ENCODE assay signal across 19 cellular contexts in the genomic region with DNA sequence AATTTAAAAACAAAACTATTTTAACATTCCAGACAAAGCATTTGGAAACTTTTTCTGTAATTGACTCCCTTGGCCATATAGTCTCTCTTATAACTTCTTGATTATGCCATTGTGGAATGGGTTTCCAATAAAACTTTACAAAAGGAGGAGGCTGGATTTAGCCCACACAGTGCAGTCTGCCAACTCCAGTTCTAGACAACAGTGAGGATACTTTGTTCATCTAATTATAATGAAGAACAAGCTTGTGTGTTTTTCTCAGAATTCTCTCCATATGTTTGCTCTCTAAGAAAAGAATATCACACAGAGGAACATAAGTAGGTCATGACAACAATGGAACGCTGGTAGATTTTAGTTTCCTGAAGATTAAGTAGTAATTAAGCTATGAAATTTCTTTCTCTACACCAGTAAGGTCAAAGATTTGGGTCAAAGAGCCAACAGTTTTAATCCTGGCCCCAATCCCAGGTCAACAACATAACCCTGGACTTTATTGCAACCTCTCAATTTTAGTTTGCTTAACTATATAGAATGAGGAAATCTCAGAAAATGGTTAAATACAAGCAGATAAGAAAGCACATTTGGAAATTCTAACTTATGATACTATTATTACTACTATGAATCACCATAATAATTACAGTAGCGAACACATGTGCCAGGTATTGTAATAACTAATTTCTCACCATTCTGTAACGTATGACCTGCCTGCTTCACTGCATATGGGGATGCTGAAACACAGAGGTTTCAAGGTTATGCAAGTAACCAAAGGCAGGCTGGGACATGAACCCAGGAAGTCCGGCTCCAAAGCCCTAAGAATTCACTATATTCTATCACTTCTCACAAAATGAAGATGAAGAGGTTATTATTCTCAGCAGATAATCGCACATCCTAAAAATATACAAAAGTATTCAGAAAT.
DNase-seq lines count a peak whose midpoint lies in the region; ATAC-seq, FAIRE-seq and TF ChIP-seq lines count a peak whose summit lies in the region.
"Had no signal": no experiment of that assay in that cellular context is flagged by ENCODE, and none has a peak within 500 bp of the region (broad histone marks: within the 10 kb centered on the region; RNA-seq: fewer than 3 reads in every experiment).

No MANE protein-coding gene starts in this region.

- peaks cover 3 to 20% (median 17%) of the 10 kb centered on the region in 4 donors for H3K4me1 ChIP-seq in liver (ENCODE audit: control insufficient read depth in 4 of 4, insufficient read depth in 4 of 4, low read length in 3 of 4)
- no peaks in the 10 kb centered on the region for H3K4me1 ChIP-seq in HepG2 (ENCODE audit: insufficient read depth, low read length)
- H3K4me1 ChIP-seq in H1 (replicated peaks in 1 of 4; ENCODE audit: control insufficient read depth in 3 of 4, insufficient read depth in 4 of 4, low read length in 3 of 4), result peaks cover 0 to 14% (median 0%) of the 10 kb centered on the region in 4 experiments; a peak in 3 of 7 replicates
- peaks cover 0 to 24% (median 8%) of the 10 kb centered on the region in 4 donors for H3K4me1 ChIP-seq in right lobe of liver
- no peaks in the 10 kb centered on the region for H3K4me1 ChIP-seq in BE2C

- H4K20me1 ChIP-seq in HepG2 (ENCODE audit: insufficient read depth, low read length), result no peaks in the 10 kb centered on the region
- H4K20me1 ChIP-seq in H1 (replicated peaks in 1 of 2; ENCODE audit: control insufficient read depth in 1 of 2, insufficient read depth in 2 of 2, low read length in 2 of 2), result peaks cover 0 to 2% of the 10 kb centered on the region in 2 experiments

- no peak overlapping the region for H4K91ac ChIP-seq in H1 (replicated peaks; ENCODE audit: insufficient read length, low read length)

- DNase-seq in HepG2 (ENCODE audit: low spot score), result no peak
- no peak for DNase-seq in H1 (ENCODE audit: low read depth in 1 of 2, low spot score in 2 of 2)
- peak in 1 of 3 donors; percentile 60 for DNase-seq in right lobe of liver
- DNase-seq in activated T-cell treated with anti-CD3 and anti-CD28 coated beads, Interleukin-2, amount 50 U/mL, for 1 hour, result no peak
- no peak for DNase-seq in NCI-H2227 (lab: John Stamatoyannopoulos, UW; ENCODE audit: unreplicated experiment)
- DNase-seq in BE2C, result no peak
- no peak for DNase-seq in stimulated activated naive B cell treated with anti-CD40 and anti-IgM and Interleukin-4, amounts not matched to agents 10 μg/mL and 1 μg/mL and 100 μg/mL, for 72 hours
- DNase-seq: activated CD4-positive, CD25-positive, alpha-beta regulatory T cell treated with anti-CD3 and anti-CD28 coated beads, Interleukin-2, amount 50 U/mL, for 72 hours; activated effector memory CD4-positive, alpha-beta T cell treated with anti-CD3 and anti-CD28 coated beads, Interleukin-2, amount 50 U/mL, for 16 hours; CD4-positive, alpha-beta memory T cell; immature natural killer cell; NCI-H1694; right cardiac atrium; SJCRH30; T-helper 17 cell had no signal

- H3K79me2 ChIP-seq in HepG2 (ENCODE audit: insufficient read depth, low read length) (no peaks in the 10 kb centered on the region), H1 (ENCODE audit: control insufficient read depth in 1 of 2, insufficient read depth in 2 of 2, low read length in 2 of 2) (peaks cover 0 to 34% of the 10 kb centered on the region in 2 experiments; a peak in 2 of 4 replicates)

- no peaks in the 10 kb centered on the region for H3K9me3 Mint-ChIP-seq in stimulated activated naive B cell treated with anti-CD40 and anti-IgM and Interleukin-4, amounts not matched to agents 10 μg/mL and 1 μg/mL and 100 μg/mL, for 72 hours
- H3K9me3 Mint-ChIP-seq: immature natural killer cell had no signal

- H3K79me1 ChIP-seq in H1 (ENCODE audit: low read depth, low read length), result no peaks in the 10 kb centered on the region; the same call in 1 of the 2 replicates

- no peaks in the 10 kb centered on the region for H3K36me3 Mint-ChIP-seq in stimulated activated naive B cell treated with anti-CD40 and anti-IgM and Interleukin-4, amounts not matched to agents 10 μg/mL and 1 μg/mL and 100 μg/mL, for 72 hours
- H3K36me3 Mint-ChIP-seq: CD4-positive, alpha-beta memory T cell; immature natural killer cell had no signal

- H3K27me3 Mint-ChIP-seq in stimulated activated naive B cell treated with anti-CD40 and anti-IgM and Interleukin-4, amounts not matched to agents 10 μg/mL and 1 μg/mL and 100 μg/mL, for 72 hours, result peaks cover 4 to 12% of the 10 kb centered on the region in 2 donors

- no peak overlapping the region for H3K14ac ChIP-seq in H1 (ENCODE audit: insufficient read length)

- intact Hi-C loops in HepG2 (cut with micrococcal nuclease; ENCODE audit: unreplicated experiment) (no loop called here), right lobe of liver (cut with DNase I) (no loop called here)

- H3K4me2 ChIP-seq in HepG2 (ENCODE audit: low read depth, low read length) (no peak overlapping the region), H1 (ENCODE audit: insufficient read depth in 1 of 2, low read depth in 2 of 2, low read length in 2 of 2) (peak overlapping the region; percentile 12 to 19; a peak in 3 of 4 replicates)

- H3K36me3 ChIP-seq in liver (ENCODE audit: control insufficient read depth in 4 of 4, insufficient read depth in 3 of 4, low read depth in 1 of 4, low read length in 3 of 4) (peaks cover 2 to 9% (median 7%) of the 10 kb centered on the region in 4 donors), HepG2 (replicated peaks in 1 of 2; ENCODE audit: control insufficient read depth in 1 of 2, insufficient read depth in 2 of 2, low read length in 2 of 2) (peaks cover 2 to 38% of the 10 kb centered on the region in 2 experiments), H1 (ENCODE audit: control insufficient read depth in 2 of 4, insufficient read depth in 4 of 4, low read length in 3 of 4) (peaks cover 0 to 34% (median 8%) of the 10 kb centered on the region in 4 experiments; a peak in 3 of 8 replicates), right lobe of liver (peaks cover 0 to 11% (median 2%) of the 10 kb centered on the region in 4 donors), BE2C (no peaks in the 10 kb centered on the region)

- H3K27me3 ChIP-seq in liver (ENCODE audit: control insufficient read depth in 4 of 4, insufficient read depth in 4 of 4, low read length in 3 of 4), result no peaks in the 10 kb centered on the region
- no peaks in the 10 kb centered on the region for H3K27me3 ChIP-seq in HepG2 (ENCODE audit: control insufficient read depth in 1 of 2, insufficient read depth in 2 of 2, low read length in 2 of 2)
- no peaks in the 10 kb centered on the region for H3K27me3 ChIP-seq in H1 (replicated peaks in 1 of 4; ENCODE audit: control insufficient read depth in 3 of 4, extremely low read depth in 1 of 4, insufficient read depth in 3 of 4, low read length in 3 of 4)
- no peaks in the 10 kb centered on the region for H3K27me3 ChIP-seq in right lobe of liver
- H3K27me3 ChIP-seq in BE2C, result no peaks in the 10 kb centered on the region
- H3K27me3 ChIP-seq: SJCRH30, vagina had no signal

- H3K4me3 ChIP-seq in liver (ENCODE audit: low read depth in 1 of 3, low read length in 3 of 3) (no peak overlapping the region), HepG2 (replicated peaks in 1 of 3; ENCODE audit: insufficient read depth in 1 of 3, low read depth in 2 of 3, low read length in 3 of 3) (no peak overlapping the region), H1 (ENCODE audit: extremely low read depth in 1 of 4, insufficient read depth in 2 of 4, low read depth in 3 of 4, low read length in 4 of 4) (peak overlapping the region in 1 of 4 experiments; percentile 14; a peak in 1 of 8 replicates), right lobe of liver (no peak overlapping the region), BE2C (ENCODE audit: low read depth, low read length) (no peak overlapping the region)
- H3K4me3 ChIP-seq: SJCRH30, vagina had no signal

- H2AFZ ChIP-seq in HepG2 (ENCODE audit: low read length), result no peak overlapping the region
- no peak overlapping the region for H2AFZ ChIP-seq in H1 (ENCODE audit: low read length)

- ATAC-seq in HepG2 (no peak), right lobe of liver (peak; percentile 74 to 93 (median 88))
- no peak for ATAC-seq in stimulated activated naive B cell treated with anti-CD40 and anti-IgM and Interleukin-4, amounts not matched to agents 10 μg/mL and 1 μg/mL and 100 μg/mL, for 72 hours (replicated peaks)
- ATAC-seq: T-helper 17 cell had no signal

- no peaks in the 10 kb centered on the region for H3K4me1 Mint-ChIP-seq in stimulated activated naive B cell treated with anti-CD40 and anti-IgM and Interleukin-4, amounts not matched to agents 10 μg/mL and 1 μg/mL and 100 μg/mL, for 72 hours
- H3K4me1 Mint-ChIP-seq: CD4-positive, alpha-beta memory T cell; immature natural killer cell; T-helper 17 cell had no signal

- H2BK5ac ChIP-seq in H1 (ENCODE audit: low read depth, low read length), result no peak overlapping the region

- H3K23me2 ChIP-seq in H1 (ENCODE audit: low read depth, low read length), result no peaks in the 10 kb centered on the region

- H4K8ac ChIP-seq in H1 (ENCODE audit: extremely low read depth, insufficient read depth, low read length), result no peak overlapping the region

- no peak for TF ChIP-seq CTCF in liver (IDR thresholded peaks at IDR 0.05; ENCODE audit: low read depth, low read length, missing input control)
- TF ChIP-seq CTCF in HepG2 (CRISPR knock-in tag; IDR thresholded peaks at IDR 0.05), result no peak
- TF ChIP-seq CTCF in H1 (IDR thresholded peaks at IDR 0.05; ENCODE audit: control extremely low read depth in 1 of 3, insufficient read depth in 1 of 3, low read depth in 1 of 3, low read length in 3 of 3), result no peak
- TF ChIP-seq CTCF in right lobe of liver (IDR thresholded peaks at IDR 0.05), result no peak
- TF ChIP-seq CTCF in BE2C (IDR thresholded peaks at IDR 0.05; ENCODE audit: low read depth, low read length), result no peak

- TF ChIP-seq POLR2A in HepG2 (IDR thresholded peaks at IDR 0.05; ENCODE audit: insufficient read depth in 1 of 2, low read depth in 2 of 2, low read length in 2 of 2) (no peak), H1 (IDR thresholded peaks at IDR 0.05; ENCODE audit: control extremely low read depth in 1 of 2, low read depth in 2 of 2, low read length in 2 of 2) (no peak), right lobe of liver (IDR thresholded peaks at IDR 0.05) (no peak)

- TF ChIP-seq RAD21 in liver (IDR thresholded peaks at IDR 0.05) (peak; percentile 10 to 26), HepG2 (CRISPR knock-in tag; IDR thresholded peaks at IDR 0.05) (no peak), H1 (IDR thresholded peaks at IDR 0.05 in 1 of 2, conservative IDR thresholded peaks at IDR 0.05 in 1 of 2; ENCODE audit: low read depth in 2 of 2, low read length in 2 of 2) (no peak)

- no peak overlapping the region for H3K18ac ChIP-seq in H1 (ENCODE audit: extremely low read depth, low read length)

- 25% methylated on average over 5 of the region's 5 CpGs for WGBS in liver
- WGBS in HepG2 (ENCODE audit: low lambda C conversion rate), result 94% methylated on average over 5 of the region's 5 CpGs
- 70% methylated on average over 5 of the region's 5 CpGs; no CpG with 5 or more reads in 1 of the 2 experiments for WGBS in H1 (ENCODE audit: extremely low coverage in 1 of 2, insufficient coverage in 1 of 2, insufficient read length in 1 of 2, insufficient replicate concordance in 2 of 2, low coverage in 1 of 2, low lambda C conversion rate in 2 of 2, missing lambda C conversion rate in 1 of 2), 2 experiments
- 20% methylated on average over 5 of the region's 5 CpGs for WGBS in right lobe of liver (ENCODE audit: insufficient coverage, low coverage, low lambda C conversion rate, missing lambda C conversion rate)

- POLR2A ChIA-PET in HepG2 (lab: Yijun Ruan, JAX), result no interaction called here
- POLR2A ChIA-PET in H1 (lab: Charles Lee; ENCODE audit: partially characterized antibody), result no interaction called here

- no peak overlapping the region; the same call in 1 of the 2 replicates for H2BK12ac ChIP-seq in H1 (ENCODE audit: low read depth, low read length)

- in situ Hi-C loops in HepG2 (cut with HindIII; ENCODE audit: extremely low pct_ligation_motif_present, low pct_unique_long_range_greater_than_20kb), result no loop called here

- no peak overlapping the region for H3K9ac ChIP-seq in liver (ENCODE audit: low read depth in 1 of 2, low read length in 2 of 2)
- H3K9ac ChIP-seq in HepG2 (ENCODE audit: insufficient read depth, low read depth, low read length), result no peak overlapping the region
- H3K9ac ChIP-seq in H1 (replicated peaks in 1 of 4; ENCODE audit: extremely low read depth in 1 of 4, low read depth in 3 of 4, low read length in 3 of 4), result no peak overlapping the region

- CTCF ChIA-PET in HepG2 (lab: Yijun Ruan, JAX; ENCODE audit: low intra/inter-chr PET ratio, low total read pairs), result no interaction called here
- CTCF ChIA-PET in H1 (lab: Charles Lee; ENCODE audit: partially characterized antibody), result interaction anchor here (0.9 kb wide), 2 partner anchors 25 to 66 kb away, joined by 3 read pairs; no protein-coding TSS in a partner anchor

- H4K5ac ChIP-seq in H1 (ENCODE audit: insufficient read length, low read depth, low read length), result no peak overlapping the region

- no peak overlapping the region for H3K56ac ChIP-seq in H1 (replicated peaks; ENCODE audit: insufficient read length, low read depth, low read length)

- H3K27ac ChIP-seq in liver (ENCODE audit: low read depth in 1 of 2, low read length in 2 of 2) (peak overlapping the region in 1 of 2 donors; percentile 34), HepG2 (ENCODE audit: extremely low read length, insufficient read depth, low read length) (no peak overlapping the region), H1 (ENCODE audit: low read depth, low read length) (no peak overlapping the region), right lobe of liver (peak overlapping the region; percentile 1 to 35 (median 4))
- H3K27ac ChIP-seq: SJCRH30, vagina had no signal

- no peak overlapping the region for H3K23ac ChIP-seq in H1 (ENCODE audit: insufficient read length)

- no peak overlapping the region for H3K4me3 Mint-ChIP-seq in stimulated activated naive B cell treated with anti-CD40 and anti-IgM and Interleukin-4, amounts not matched to agents 10 μg/mL and 1 μg/mL and 100 μg/mL, for 72 hours
- H3K4me3 Mint-ChIP-seq: CD4-positive, alpha-beta memory T cell; immature natural killer cell; T-helper 17 cell had no signal

- H2AK5ac ChIP-seq in H1 (ENCODE audit: low read depth, low read length), result no peak overlapping the region

- FAIRE-seq in HepG2 (lab: Jason Lieb, UNC), result no peak
- no peak for FAIRE-seq in H1 (lab: Jason Lieb, UNC)
- FAIRE-seq: colon, GM19239 had no signal

- no peak overlapping the region for H2BK120ac ChIP-seq in H1 (replicated peaks; ENCODE audit: low read depth, low read length)

- BruUV-seq in HepG2 (replicated peaks; lab: Mats Ljungman, UMichigan), result no TSS peak

- H3K27ac Mint-ChIP-seq in stimulated activated naive B cell treated with anti-CD40 and anti-IgM and Interleukin-4, amounts not matched to agents 10 μg/mL and 1 μg/mL and 100 μg/mL, for 72 hours, result no peak overlapping the region
- H3K27ac Mint-ChIP-seq: CD4-positive, alpha-beta memory T cell; immature natural killer cell; T-helper 17 cell had no signal

- TF ChIP-seq EP300 in HepG2 (IDR thresholded peaks at IDR 0.05; ENCODE audit: low read depth in 2 of 2, low read length in 2 of 2) (no peak), HepG2 (CRISPR knock-in tag; IDR thresholded peaks at IDR 0.05; ENCODE audit: borderline replicate concordance) (no peak), H1 (IDR thresholded peaks at IDR 0.05; ENCODE audit: borderline replicate concordance in 1 of 2, low read depth in 2 of 2, low read length in 2 of 2) (no peak)

- no peak overlapping the region for H2BK20ac ChIP-seq in H1 (ENCODE audit: low read length)

- no peak overlapping the region for H3K4ac ChIP-seq in H1 (replicated peaks; ENCODE audit: insufficient read length, low read depth, low read length)

- H3K9me3 ChIP-seq in liver (ENCODE audit: control insufficient read depth in 4 of 4, low read length in 3 of 4) (no peaks in the 10 kb centered on the region), HepG2 (ENCODE audit: low read length) (no peaks in the 10 kb centered on the region), H1 (ENCODE audit: insufficient read depth in 2 of 2, low read depth in 1 of 2, low read length in 1 of 2) (no peaks in the 10 kb centered on the region), right lobe of liver (no peaks in the 10 kb centered on the region), BE2C (no peaks in the 10 kb centered on the region)
- H3K9me3 ChIP-seq: SJCRH30, vagina had no signal

- H2BK15ac ChIP-seq in H1 (ENCODE audit: low read length), result no peak overlapping the region

Comparison
In these comparisons a context has a peak if more than half of its experiments do, and no peak if none do; other contexts are left out.
1. H3K27ac ChIP-seq: peak in right lobe of liver (3 of 3); none in HepG2 (single experiment) and H1 (single experiment).
2. ATAC-seq: peak in right lobe of liver (4 of 4); none in HepG2 (single experiment) and stimulated activated naive B cell treated with anti-CD40 and anti-IgM and Interleukin-4, amounts not matched to agents 10 μg/mL and 1 μg/mL and 100 μg/mL, for 72 hours (0 of 2).